22 cellular contexts compared by ENCODE assay signal in the genomic region with DNA sequence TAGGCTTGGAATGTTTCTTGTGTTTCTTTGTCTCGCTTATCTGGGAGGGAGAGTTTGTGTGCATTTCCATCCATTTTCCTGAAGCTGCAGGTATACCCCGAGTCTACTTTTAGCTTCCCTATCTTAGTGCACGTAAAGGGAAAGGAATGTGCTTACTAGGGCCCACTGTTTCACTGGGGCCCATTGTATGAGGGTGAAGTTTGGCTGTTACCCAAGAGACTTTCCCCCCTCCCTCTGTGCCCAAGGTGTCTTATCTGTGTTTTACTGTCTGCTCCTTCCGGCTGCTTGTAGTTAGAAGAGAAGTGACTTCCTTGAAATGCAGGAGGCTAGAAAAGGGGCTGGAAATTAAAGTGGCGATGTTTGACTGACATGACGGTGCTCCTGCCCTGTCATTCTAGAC. TPM values are rescaled to one million over a fixed set of nuclear protein-coding genes. Genes with fewer than 3 reads are reported as not detected.
A peak's percentile ranks its signal among the peaks of the same experiment; 100 is the strongest.
DNase-seq lines count a peak whose midpoint lies in the region; ATAC-seq and TF ChIP-seq lines count a peak whose summit lies in the region.
"Had no signal": no experiment of that assay in that cellular context is flagged by ENCODE, and none has a peak within 500 bp of the region (broad histone marks: within the 10 kb centered on the region; RNA-seq: fewer than 3 reads in every experiment).

No MANE protein-coding gene starts in this region.

- H3K4me1 Mint-ChIP-seq in activated naive CD4-positive, alpha-beta T cell treated with anti-CD3 and anti-CD28 coated beads for 36 hours (ENCODE audit: low read depth), result peaks cover 18% of the 10 kb centered on the region
- H3K4me1 Mint-ChIP-seq in activated naive CD8-positive, alpha-beta T cell treated with anti-CD3 and anti-CD28 coated beads, Interleukin-2, amount 50 U/mL, for 24 hours, result peaks cover 9% of the 10 kb centered on the region
- H3K4me1 Mint-ChIP-seq in stimulated activated naive B cell treated with anti-CD40 and anti-IgM and Interleukin-4, amounts not matched to agents 10 μg/mL and 1 μg/mL and 100 μg/mL, for 72 hours, result peaks cover 20 to 24% of the 10 kb centered on the region in 2 donors
- no peaks in the 10 kb centered on the region for H3K4me1 Mint-ChIP-seq in progenitor cell of endocrine pancreas (ENCODE audit: low read depth)
- H3K4me1 Mint-ChIP-seq in T-helper 2 cell treated with Interferon-gamma antibody and Interleukin-4, amounts not matched to agents 5 μg/mL and 100 μg/mL, for 36 hours (ENCODE audit: low read depth), result peaks cover 4% of the 10 kb centered on the region
- H3K4me1 Mint-ChIP-seq: activated CD4-positive, alpha-beta T cell treated with anti-CD3 and anti-CD28 coated beads, Interleukin-2, amount 10 ng/mL, durations not matched to agents 24 days and 14 days; mesothelial cell of epicardium; neural progenitor cell had no signal

- H3K79me2 ChIP-seq in OCI-LY1 (ENCODE audit: insufficient read depth, low read length), result no peaks in the 10 kb centered on the region

- no peaks in the 10 kb centered on the region for H3K27me3 Mint-ChIP-seq in activated naive CD4-positive, alpha-beta T cell treated with anti-CD3 and anti-CD28 coated beads for 36 hours (ENCODE audit: low read depth)
- H3K27me3 Mint-ChIP-seq in activated naive CD8-positive, alpha-beta T cell treated with anti-CD3 and anti-CD28 coated beads, Interleukin-2, amount 50 U/mL, for 24 hours, result peaks cover 3% of the 10 kb centered on the region
- peaks cover under 1 to 9% of the 10 kb centered on the region in 2 donors for H3K27me3 Mint-ChIP-seq in stimulated activated naive B cell treated with anti-CD40 and anti-IgM and Interleukin-4, amounts not matched to agents 10 μg/mL and 1 μg/mL and 100 μg/mL, for 72 hours
- peaks cover 3% of the 10 kb centered on the region for H3K27me3 Mint-ChIP-seq in progenitor cell of endocrine pancreas
- H3K27me3 Mint-ChIP-seq in T-helper 2 cell treated with Interferon-gamma antibody and Interleukin-4, amounts not matched to agents 5 μg/mL and 100 μg/mL, for 36 hours (ENCODE audit: low read depth), result no peaks in the 10 kb centered on the region

- no peak overlapping the region for H3K4me3 Mint-ChIP-seq in activated naive CD4-positive, alpha-beta T cell treated with anti-CD3 and anti-CD28 coated beads for 36 hours
- no peak overlapping the region for H3K4me3 Mint-ChIP-seq in activated naive CD8-positive, alpha-beta T cell treated with anti-CD3 and anti-CD28 coated beads, Interleukin-2, amount 50 U/mL, for 24 hours
- no peak overlapping the region for H3K4me3 Mint-ChIP-seq in stimulated activated naive B cell treated with anti-CD40 and anti-IgM and Interleukin-4, amounts not matched to agents 10 μg/mL and 1 μg/mL and 100 μg/mL, for 72 hours
- no peak overlapping the region for H3K4me3 Mint-ChIP-seq in progenitor cell of endocrine pancreas (ENCODE audit: low read depth)
- no peak overlapping the region for H3K4me3 Mint-ChIP-seq in T-helper 2 cell treated with Interferon-gamma antibody and Interleukin-4, amounts not matched to agents 5 μg/mL and 100 μg/mL, for 36 hours
- H3K4me3 Mint-ChIP-seq: activated CD4-positive, alpha-beta T cell treated with anti-CD3 and anti-CD28 coated beads, Interleukin-2, amount 10 ng/mL, durations not matched to agents 24 days and 14 days; mesothelial cell of epicardium; neural progenitor cell had no signal

- DNase-seq in activated naive CD4-positive, alpha-beta T cell treated with anti-CD3 and anti-CD28 coated beads for 36 hours, result peak; percentile 41
- DNase-seq in activated naive CD4-positive, alpha-beta T cell treated with Interleukin-2 at 50 U/mL for 16 hours, result no peak
- DNase-seq in activated naive CD8-positive, alpha-beta T cell treated with anti-CD3 and anti-CD28 coated beads, Interleukin-2, amount 50 U/mL, for 24 hours, result no peak
- no peak for DNase-seq in stimulated activated naive B cell treated with anti-CD40 and anti-IgM and Interleukin-4, amounts not matched to agents 10 μg/mL and 1 μg/mL and 100 μg/mL, for 72 hours
- DNase-seq in UCSD-AML1 (lab: John Stamatoyannopoulos, UW; ENCODE audit: unreplicated experiment) (no peak), progenitor cell of endocrine pancreas (ENCODE audit: low spot score, unreplicated experiment) (no peak)
- DNase-seq in T-helper 2 cell treated with Interferon-gamma antibody and Interleukin-4, amounts not matched to agents 5 μg/mL and 100 μg/mL, for 36 hours (ENCODE audit: low spot score), result no peak
- DNase-seq: activated CD4-positive, alpha-beta T cell treated with anti-CD3 and anti-CD28 coated beads, Interleukin-2, amount 10 ng/mL, durations not matched to agents 24 days and 14 days; foreskin melanocyte; IMR-90; NCI-H1694; NCI-H2227 treated with DMSO at 0.1 percent for 48 hours; psoas muscle; T1000 had no signal

- H4K20me1 ChIP-seq in OCI-LY1 (ENCODE audit: insufficient read depth, low read length), result no peaks in the 10 kb centered on the region

- H3K9ac ChIP-seq in OCI-LY1 (ENCODE audit: low read length), result no peak overlapping the region; the same call in 1 of the 2 replicates
- H3K9ac ChIP-seq: neural progenitor cell had no signal

- intact Hi-C loops in activated naive CD4-positive, alpha-beta T cell treated with anti-CD3 and anti-CD28 coated beads for 36 hours (cut with micrococcal nuclease), result no loop called here

- no peaks in the 10 kb centered on the region for H3K27me3 ChIP-seq in OCI-LY1 (ENCODE audit: insufficient read depth, low read length)
- H3K27me3 ChIP-seq: neural progenitor cell, suprapubic skin had no signal

- H3K36me3 Mint-ChIP-seq in activated naive CD4-positive, alpha-beta T cell treated with anti-CD3 and anti-CD28 coated beads for 36 hours (ENCODE audit: low read depth), result no peaks in the 10 kb centered on the region
- no peaks in the 10 kb centered on the region for H3K36me3 Mint-ChIP-seq in activated naive CD8-positive, alpha-beta T cell treated with anti-CD3 and anti-CD28 coated beads, Interleukin-2, amount 50 U/mL, for 24 hours (ENCODE audit: low read depth)
- no peaks in the 10 kb centered on the region for H3K36me3 Mint-ChIP-seq in stimulated activated naive B cell treated with anti-CD40 and anti-IgM and Interleukin-4, amounts not matched to agents 10 μg/mL and 1 μg/mL and 100 μg/mL, for 72 hours
- no peaks in the 10 kb centered on the region for H3K36me3 Mint-ChIP-seq in progenitor cell of endocrine pancreas (ENCODE audit: insufficient read depth)
- H3K36me3 Mint-ChIP-seq in T-helper 2 cell treated with Interferon-gamma antibody and Interleukin-4, amounts not matched to agents 5 μg/mL and 100 μg/mL, for 36 hours (ENCODE audit: low read depth), result no peaks in the 10 kb centered on the region
- H3K36me3 Mint-ChIP-seq: mesothelial cell of epicardium, neural progenitor cell had no signal

- peak overlapping the region; percentile 94 for H3K27ac ChIP-seq in OCI-LY1 (ENCODE audit: low read depth, low read length, poor library complexity, severe bottlenecking)
- H3K27ac ChIP-seq: breast epithelium, C4-2B, neural progenitor cell, psoas muscle, suprapubic skin had no signal

- no peaks in the 10 kb centered on the region for H3K36me3 ChIP-seq in OCI-LY1 (ENCODE audit: insufficient read depth, low read length)
- H3K36me3 ChIP-seq: breast epithelium, neural progenitor cell, suprapubic skin had no signal

- CTCF ChIA-PET in activated naive CD4-positive, alpha-beta T cell treated with anti-CD3 and anti-CD28 coated beads for 36 hours (lab: Charles Lee), result interaction anchor here (1.5 kb wide), 1 partner anchor 107 kb away, joined by 6 read pairs; no protein-coding TSS in a partner anchor

- H3K4me3 ChIP-seq in OCI-LY1 (ENCODE audit: low read depth, low read length, poor library complexity, severe bottlenecking), result no peak overlapping the region
- H3K4me3 ChIP-seq: breast epithelium, neural progenitor cell, psoas muscle, smooth muscle cell, suprapubic skin had no signal

- peak overlapping the region; percentile 29; the same call in 1 of the 2 replicates for H3K4me2 ChIP-seq in OCI-LY1 (ENCODE audit: low read length)
- H3K4me2 ChIP-seq: neural progenitor cell, smooth muscle cell had no signal

- H3K27ac Mint-ChIP-seq in activated naive CD4-positive, alpha-beta T cell treated with anti-CD3 and anti-CD28 coated beads for 36 hours, result peak overlapping the region; percentile 38
- peak overlapping the region; percentile 25 for H3K27ac Mint-ChIP-seq in activated naive CD8-positive, alpha-beta T cell treated with anti-CD3 and anti-CD28 coated beads, Interleukin-2, amount 50 U/mL, for 24 hours
- H3K27ac Mint-ChIP-seq in stimulated activated naive B cell treated with anti-CD40 and anti-IgM and Interleukin-4, amounts not matched to agents 10 μg/mL and 1 μg/mL and 100 μg/mL, for 72 hours, result peak overlapping the region; percentile 75
- no peak overlapping the region for H3K27ac Mint-ChIP-seq in progenitor cell of endocrine pancreas
- H3K27ac Mint-ChIP-seq in T-helper 2 cell treated with Interferon-gamma antibody and Interleukin-4, amounts not matched to agents 5 μg/mL and 100 μg/mL, for 36 hours, result no peak overlapping the region
- H3K27ac Mint-ChIP-seq: activated CD4-positive, alpha-beta T cell treated with anti-CD3 and anti-CD28 coated beads, Interleukin-2, amount 10 ng/mL, durations not matched to agents 24 days and 14 days; mesothelial cell of epicardium; neural progenitor cell had no signal

- no peak for TF ChIP-seq CTCF in OCI-LY1 (IDR thresholded peaks at IDR 0.05; ENCODE audit: low read length)
- TF ChIP-seq CTCF in progenitor cell of endocrine pancreas (IDR thresholded peaks at IDR 0.05; ENCODE audit: unreplicated experiment), result no peak

- no peaks in the 10 kb centered on the region for H3K9me3 Mint-ChIP-seq in activated naive CD4-positive, alpha-beta T cell treated with anti-CD3 and anti-CD28 coated beads for 36 hours
- H3K9me3 Mint-ChIP-seq in activated naive CD8-positive, alpha-beta T cell treated with anti-CD3 and anti-CD28 coated beads, Interleukin-2, amount 50 U/mL, for 24 hours, result no peaks in the 10 kb centered on the region
- H3K9me3 Mint-ChIP-seq in stimulated activated naive B cell treated with anti-CD40 and anti-IgM and Interleukin-4, amounts not matched to agents 10 μg/mL and 1 μg/mL and 100 μg/mL, for 72 hours, result no peaks in the 10 kb centered on the region
- H3K9me3 Mint-ChIP-seq in progenitor cell of endocrine pancreas (ENCODE audit: low read depth), result peaks cover 2% of the 10 kb centered on the region
- no peaks in the 10 kb centered on the region for H3K9me3 Mint-ChIP-seq in T-helper 2 cell treated with Interferon-gamma antibody and Interleukin-4, amounts not matched to agents 5 μg/mL and 100 μg/mL, for 36 hours
- H3K9me3 Mint-ChIP-seq: activated CD4-positive, alpha-beta T cell treated with anti-CD3 and anti-CD28 coated beads, Interleukin-2, amount 10 ng/mL, durations not matched to agents 24 days and 14 days; neural progenitor cell had no signal

- peaks cover 38% of the 10 kb centered on the region for H3K4me1 ChIP-seq in OCI-LY1 (ENCODE audit: insufficient read depth, low read length, severe bottlenecking)
- H3K4me1 ChIP-seq: breast epithelium, neural progenitor cell, psoas muscle, suprapubic skin had no signal

- H2AFZ ChIP-seq in OCI-LY1 (ENCODE audit: low read length), result no peak overlapping the region
- H2AFZ ChIP-seq: neural progenitor cell had no signal

- ATAC-seq in activated naive CD8-positive, alpha-beta T cell treated with anti-CD3 and anti-CD28 coated beads, Interleukin-2, amount 50 U/mL, for 24 hours, result no peak
- ATAC-seq in stimulated activated naive B cell treated with anti-CD40 and anti-IgM and Interleukin-4, amounts not matched to agents 10 μg/mL and 1 μg/mL and 100 μg/mL, for 72 hours (replicated peaks), result no peak
- ATAC-seq: psoas muscle had no signal

- no peaks in the 10 kb centered on the region for H3K9me2 ChIP-seq in OCI-LY1 (ENCODE audit: low read depth, low read length)

- peaks cover 8% of the 10 kb centered on the region; the same call in 1 of the 2 replicates for H3K9me3 ChIP-seq in OCI-LY1 (ENCODE audit: low read length)
- H3K9me3 ChIP-seq: breast epithelium, suprapubic skin had no signal

- no peaks in the 10 kb centered on the region for H3F3A ChIP-seq in OCI-LY1 (ENCODE audit: insufficient read depth, low read length)

RNA-seq across cellular contexts. Expression of a gene that starts 12.1 kb away (rescaled TPM):
- total RNA-seq in activated naive CD4-positive, alpha-beta T cell treated with anti-CD3 and anti-CD28 coated beads for 36 hours, result not detected
- not detected in 2 replicates for total RNA-seq in progenitor cell of endocrine pancreas
- total RNA-seq: activated CD4-positive, alpha-beta T cell treated with anti-CD3 and anti-CD28 coated beads, Interleukin-2, amount 10 ng/mL, durations not matched to agents 24 days and 14 days; dermis microvascular lymphatic vessel endothelial cell; IMR-90; mesothelial cell of epicardium; psoas muscle; smooth muscle cell; suprapubic skin had no signal

Comparison
In these comparisons a context has a peak if more than half of its experiments do, and no peak if none do; other contexts are left out.
1. H3K27ac Mint-ChIP-seq: peak in activated naive CD4-positive, alpha-beta T cell treated with anti-CD3 and anti-CD28 coated beads for 36 hours (single experiment), activated naive CD8-positive, alpha-beta T cell treated with anti-CD3 and anti-CD28 coated beads, Interleukin-2, amount 50 U/mL, for 24 hours (single experiment) and stimulated activated naive B cell treated with anti-CD40 and anti-IgM and Interleukin-4, amounts not matched to agents 10 μg/mL and 1 μg/mL and 100 μg/mL, for 72 hours (single experiment); none in progenitor cell of endocrine pancreas (single experiment) and T-helper 2 cell treated with Interferon-gamma antibody and Interleukin-4, amounts not matched to agents 5 μg/mL and 100 μg/mL, for 36 hours (single experiment).